16 cellular contexts compared by ENCODE assay signal in the genomic region with DNA sequence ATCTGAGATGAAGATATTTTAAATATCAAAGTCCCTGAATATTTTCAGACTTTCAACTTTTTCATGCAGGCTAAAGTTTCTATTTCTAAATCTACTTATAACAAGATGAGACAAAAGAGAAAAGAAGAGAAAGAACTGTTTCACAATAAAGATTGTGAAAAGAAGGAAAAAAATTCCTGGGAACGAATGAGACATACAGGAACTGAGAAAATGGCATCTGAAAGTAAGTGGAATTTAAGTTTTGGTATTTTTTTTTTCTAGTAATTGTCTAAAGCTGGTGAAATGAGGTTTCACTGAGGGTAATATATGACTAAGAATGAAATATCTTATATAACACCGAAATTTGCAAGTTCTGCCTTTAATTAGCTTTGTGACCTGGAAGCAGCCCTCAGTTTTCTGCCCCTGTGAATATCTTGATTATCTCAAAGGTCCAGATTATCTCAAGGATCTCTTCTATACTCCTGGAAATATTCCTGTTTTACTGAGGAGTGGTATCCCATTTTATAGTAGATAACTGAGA.
"Had no signal": no experiment of that assay in that cellular context is flagged by ENCODE, and none has a peak within 500 bp of the region (broad histone marks: within the 10 kb centered on the region; RNA-seq: fewer than 3 reads in every experiment).

No MANE protein-coding gene starts in this region.

- H3K9me3 ChIP-seq: ascending aorta, stomach, thoracic aorta had no signal

- ATAC-seq: activated T-cell treated with anti-CD3 and anti-CD28 coated beads, Interleukin-2, amount 50 U/mL, for 72 hours; left colon; naive thymus-derived CD4-positive, alpha-beta T cell had no signal

- H3K27ac ChIP-seq: ascending aorta, dorsolateral prefrontal cortex, skin epidermis, stomach, thoracic aorta had no signal

- H3K4me1 ChIP-seq: ascending aorta, stomach had no signal

- H3K27me3 ChIP-seq: ascending aorta, dorsolateral prefrontal cortex, stomach had no signal

- H3K4me3 ChIP-seq: ascending aorta, dorsolateral prefrontal cortex, skin epidermis, stomach, thoracic aorta had no signal

- FAIRE-seq: bronchial epithelial cell had no signal

- DNase-seq: activated CD4-positive, alpha-beta T cell treated with anti-CD3 and anti-CD28 coated beads for 1 hour; activated CD4-positive, alpha-beta T cell treated with anti-CD3 and anti-CD28 coated beads, Interleukin-2, amount 50 U/mL, for 48 hours; activated gamma-delta T cell treated with Interleukin-2 at 50 U/mL for 16 hours; activated naive CD8-positive, alpha-beta T cell treated with anti-CD3 and anti-CD28 coated beads for 36 hours; activated T-cell treated with anti-CD3 and anti-CD28 coated beads, Interleukin-2, amount 50 U/mL, for 72 hours; dorsolateral prefrontal cortex; hypothalamus; left colon; mammary epithelial cell; naive thymus-derived CD4-positive, alpha-beta T cell; posterior cingulate gyrus; stomach had no signal
